9 cellular contexts compared by ENCODE assay signal in genomic region chr10:93073539-93074136, GRCh38. TPM values are rescaled to one million over a fixed set of nuclear protein-coding genes. Genes with fewer than 3 reads are reported as not detected.
DNase-seq lines count a peak whose midpoint lies in the region; ATAC-seq and TF ChIP-seq lines count a peak whose summit lies in the region.
"Had no signal": no experiment of that assay in that cellular context is flagged by ENCODE, and none has a peak within 500 bp of the region (broad histone marks: within the 10 kb centered on the region; RNA-seq: fewer than 3 reads in every experiment).

TSS of gene CYP26A1 (plus strand) at chr10:93073893. CDS start at chr10:93073935, 42 bp downstream.

- no peaks in the 10 kb centered on the region for H3K36me3 ChIP-seq in left lung
- H3K36me3 ChIP-seq in tibial nerve: no peaks in the 10 kb centered on the region

- H3K27ac ChIP-seq in left lung: no peak within 1 kb of the TSS
- no peak within 1 kb of the TSS for H3K27ac ChIP-seq in tibial nerve

- H3K4me3 ChIP-seq in left lung (peak within 1 kb of the TSS; percentile 2 to 23), tibial nerve (peak within 1 kb of the TSS in 3 of 4 donors; percentile 7 to 44 (median 27))

- peaks cover 38% of the 10 kb centered on the region for H3K4me1 Mint-ChIP-seq in activated T-cell treated with anti-CD3 and anti-CD28 coated beads, Interleukin-2, amount 50 U/mL, for 24 hours (ENCODE audit: low read depth)
- peaks cover 34% of the 10 kb centered on the region for H3K4me1 Mint-ChIP-seq in activated T-cell treated with anti-CD3 and anti-CD28 coated beads, Interleukin-2, amount 50 U/mL, for 72 hours (ENCODE audit: low read depth)

- no peak for TF ChIP-seq EP300 in tibial nerve (IDR thresholded peaks at IDR 0.05)

- 0 to 1% methylated on average over 25 to 38 of the region's 51 CpGs for WGBS in tibial nerve, 2 donors

- H3K27me3 ChIP-seq in left lung (peaks cover 70 to 100% of the 10 kb centered on the region in 2 donors), tibial nerve (peaks cover 0 to 71% of the 10 kb centered on the region in 2 donors)

- H3K9me3 Mint-ChIP-seq in activated T-cell treated with anti-CD3 and anti-CD28 coated beads, Interleukin-2, amount 50 U/mL, for 24 hours: no peaks in the 10 kb centered on the region
- no peaks in the 10 kb centered on the region for H3K9me3 Mint-ChIP-seq in activated T-cell treated with anti-CD3 and anti-CD28 coated beads, Interleukin-2, amount 50 U/mL, for 72 hours

- no peak for TF ChIP-seq POLR2A in tibial nerve (IDR thresholded peaks at IDR 0.05)

- intact Hi-C loops in left lung (cut with DNase I): no loop called here

- H3K4me3 Mint-ChIP-seq in activated T-cell treated with anti-CD3 and anti-CD28 coated beads, Interleukin-2, amount 50 U/mL, for 24 hours: peak within 1 kb of the TSS; percentile 56
- H3K4me3 Mint-ChIP-seq in activated T-cell treated with anti-CD3 and anti-CD28 coated beads, Interleukin-2, amount 50 U/mL, for 72 hours: peak within 1 kb of the TSS; percentile 84 to 93

- peaks cover 91% of the 10 kb centered on the region for H3K27me3 Mint-ChIP-seq in activated T-cell treated with anti-CD3 and anti-CD28 coated beads, Interleukin-2, amount 50 U/mL, for 24 hours
- H3K27me3 Mint-ChIP-seq in activated T-cell treated with anti-CD3 and anti-CD28 coated beads, Interleukin-2, amount 50 U/mL, for 72 hours (ENCODE audit: low read depth): peaks cover 89% of the 10 kb centered on the region

- TF ChIP-seq CTCF in left lung (IDR thresholded peaks at IDR 0.05) (no peak), tibial nerve (IDR thresholded peaks at IDR 0.05) (no peak)

- H3K4me1 ChIP-seq in left lung (peaks cover 22 to 41% of the 10 kb centered on the region in 2 donors), tibial nerve (peaks cover 0 to 46% (median 32%) of the 10 kb centered on the region in 4 donors)

- peak; percentile 27 to 37 for ATAC-seq in activated T-cell treated with anti-CD3 and anti-CD28 coated beads, Interleukin-2, amount 50 U/mL, for 72 hours (replicated peaks in 1 of 2)
- ATAC-seq in left lung (no peak), GM21576 (IDR thresholded peaks at IDR 0.05; ENCODE audit: unreplicated experiment) (no peak), GM19035 (IDR thresholded peaks at IDR 0.05; ENCODE audit: unreplicated experiment) (no peak)

- H3K9me3 ChIP-seq in left lung: no peaks in the 10 kb centered on the region
- H3K9me3 ChIP-seq in tibial nerve: no peaks in the 10 kb centered on the region

- H3K36me3 Mint-ChIP-seq in activated T-cell treated with anti-CD3 and anti-CD28 coated beads, Interleukin-2, amount 50 U/mL, for 24 hours (ENCODE audit: low read depth): no peaks in the 10 kb centered on the region
- H3K36me3 Mint-ChIP-seq in activated T-cell treated with anti-CD3 and anti-CD28 coated beads, Interleukin-2, amount 50 U/mL, for 72 hours (ENCODE audit: insufficient read depth in 2 of 2): no peaks in the 10 kb centered on the region

- no peak for DNase-seq in activated T-cell treated with anti-CD3 and anti-CD28 coated beads, Interleukin-2, amount 50 U/mL, for 24 hours
- no peak for DNase-seq in activated T-cell treated with anti-CD3 and anti-CD28 coated beads, Interleukin-2, amount 50 U/mL, for 1 hour
- no peak for DNase-seq in activated T-cell treated with anti-CD3 and anti-CD28 coated beads, Interleukin-2, amount 50 U/mL, for 72 hours
- DNase-seq in left lung (peak in 1 of 2 donors; percentile 62), tibial nerve (ENCODE audit: low spot score in 2 of 2) (no peak)
- no peak for DNase-seq in stimulated activated naive CD4-positive, alpha-beta T cell treated with Interleukin-2 at 50 U/mL for 16 hours (lab: John Stamatoyannopoulos, UW)

- peak within 1 kb of the TSS; percentile 50 for H3K27ac Mint-ChIP-seq in activated T-cell treated with anti-CD3 and anti-CD28 coated beads, Interleukin-2, amount 50 U/mL, for 24 hours
- H3K27ac Mint-ChIP-seq in activated T-cell treated with anti-CD3 and anti-CD28 coated beads, Interleukin-2, amount 50 U/mL, for 72 hours: no peak within 1 kb of the TSS

RNA-seq across cellular contexts. Expression of gene CYP26A1, which starts in this region (rescaled TPM):
- total RNA-seq in activated T-cell treated with anti-CD3 and anti-CD28 coated beads, Interleukin-2, amount 50 U/mL, for 72 hours: not detected
- total RNA-seq in left lung: under 1 TPM in 1 of 2 donors, not detected in 1; 0.21 TPM
- total RNA-seq in tibial nerve: not detected
- total RNA-seq: T-helper 2 cell treated with Interferon-gamma antibody and Interleukin-4, amounts not matched to agents 100 ng/mL and 5 ng/mL, for 36 hours had no signal

Comparison
In these comparisons a context has a peak if more than half of its experiments do, and no peak if none do; other contexts are left out.
1. Peak in ATAC-seq in activated T-cell treated with anti-CD3 and anti-CD28 coated beads, Interleukin-2, amount 50 U/mL, for 72 hours; RNA of the gene not detected or under 1 TPM.